14 cellular contexts compared by ENCODE assay signal in the genomic region with DNA sequence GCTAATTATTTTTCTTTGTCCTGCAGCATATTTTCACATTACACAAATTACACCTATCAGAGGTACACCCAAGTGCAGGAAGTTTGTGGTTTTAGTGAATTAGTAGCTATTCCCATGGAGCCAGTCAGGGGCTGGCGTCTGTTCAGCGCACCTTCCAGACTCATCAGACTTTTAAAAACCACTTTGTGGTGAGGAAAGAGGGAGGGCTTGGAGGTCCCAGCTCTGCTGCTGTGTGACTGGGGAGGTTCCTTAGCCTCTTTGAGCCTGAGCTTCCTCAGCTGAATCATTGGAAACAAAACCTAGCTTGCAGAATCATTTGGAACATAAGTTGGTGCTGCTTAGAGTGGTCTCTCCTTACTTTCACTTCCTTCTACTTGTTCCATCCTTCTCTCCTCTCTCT.
"Had no signal": no experiment of that assay in that cellular context is flagged by ENCODE, and none has a peak within 500 bp of the region (broad histone marks: within the 10 kb centered on the region; RNA-seq: fewer than 3 reads in every experiment).

No MANE protein-coding gene starts in this region.

- H3K27me3 ChIP-seq: tibial nerve had no signal

- H3K4me3 ChIP-seq: tibial nerve had no signal

- ATAC-seq: right cardiac atrium had no signal

- H3K27ac ChIP-seq: tibial nerve had no signal

- H3K9me3 ChIP-seq: tibial nerve had no signal

- H3K36me3 ChIP-seq: tibial nerve had no signal

- DNase-seq: activated CD4-positive, alpha-beta T cell treated with anti-CD3 and anti-CD28 coated beads, Interleukin-2, amount 10 ng/mL, durations not matched to agents 7 days and 5 days; activated CD8-positive, alpha-beta memory T cell treated with anti-CD3 and anti-CD28 coated beads, Interleukin-2, amount 50 U/mL, for 48 hours; aorta; effector memory CD4-positive, alpha-beta T cell; foreskin fibroblast; glutamatergic neuron; hypothalamus; occipital lobe; right cardiac atrium; small intestine; stimulated activated CD4-positive, alpha-beta T cell treated with anti-CD3 and anti-CD28 coated beads, Interleukin-4, amount 100 ng/mL, for 24 hours; stimulated activated naive CD4-positive, alpha-beta T cell treated with Interleukin-2 at 50 U/mL for 16 hours; substantia nigra had no signal

- H3K4me1 ChIP-seq: tibial nerve had no signal
